In genomic region chr17:66567234-66568170, GRCh38 we compare ENCODE assay signal across 1 cellular context.
TF ChIP-seq lines count a peak whose summit lies in the region.

No MANE protein-coding gene starts in this region.

TF ChIP-seq in WTC11, 78 proteins besides CTCF, POLR2A, EP300 and RAD21 (continued from another document and continues in another):
- no peak for TF ChIP-seq ZSCAN18 (CRISPR knock-in tag; IDR thresholded peaks at IDR 0.05)
- 0 out of 2 replicates have a peak, but pooled peaks have one; percentile 21 for TF ChIP-seq NFE2L1 (CRISPR knock-in tag; IDR thresholded peaks at IDR 0.05)
- TF ChIP-seq, protein P1, sequence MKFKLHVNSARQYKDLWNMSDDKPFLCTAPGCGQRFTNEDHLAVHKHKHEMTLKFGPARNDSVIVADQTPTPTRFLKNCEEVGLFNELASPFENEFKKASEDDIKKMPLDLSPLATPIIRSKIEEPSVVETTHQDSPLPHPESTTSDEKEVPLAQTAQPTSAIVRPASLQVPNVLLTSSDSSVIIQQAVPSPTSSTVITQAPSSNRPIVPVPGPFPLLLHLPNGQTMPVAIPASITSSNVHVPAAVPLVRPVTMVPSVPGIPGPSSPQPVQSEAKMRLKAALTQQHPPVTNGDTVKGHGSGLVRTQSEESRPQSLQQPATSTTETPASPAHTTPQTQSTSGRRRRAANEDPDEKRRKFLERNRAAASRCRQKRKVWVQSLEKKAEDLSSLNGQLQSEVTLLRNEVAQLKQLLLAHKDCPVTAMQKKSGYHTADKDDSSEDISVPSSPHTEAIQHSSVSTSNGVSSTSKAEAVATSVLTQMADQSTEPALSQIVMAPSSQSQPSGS (CRISPR knock-in tag; IDR thresholded peaks at IDR 0.05; ENCODE audit: borderline replicate concordance, low read depth): no peak
- 0 out of 2 replicates have a peak, but pooled peaks have one; percentile 60 for TF ChIP-seq CREM (CRISPR knock-in tag; IDR thresholded peaks at IDR 0.05)
- no peak for TF ChIP-seq ZBTB21 (CRISPR knock-in tag; IDR thresholded peaks at IDR 0.05; ENCODE audit: borderline replicate concordance)
- TF ChIP-seq AFF4 (CRISPR knock-in tag; IDR thresholded peaks at IDR 0.05; ENCODE audit: borderline replicate concordance): no peak
- no peak for TF ChIP-seq FOXJ3 (CRISPR knock-in tag; IDR thresholded peaks at IDR 0.05; ENCODE audit: borderline replicate concordance)
- TF ChIP-seq ZNF263 (CRISPR knock-in tag; IDR thresholded peaks at IDR 0.05; ENCODE audit: low read depth): no peak
- no peak for TF ChIP-seq TP53 (CRISPR knock-in tag; IDR thresholded peaks at IDR 0.05)
- no peak for TF ChIP-seq SOX15 (CRISPR knock-in tag; IDR thresholded peaks at IDR 0.05)
- TF ChIP-seq, protein P2, sequence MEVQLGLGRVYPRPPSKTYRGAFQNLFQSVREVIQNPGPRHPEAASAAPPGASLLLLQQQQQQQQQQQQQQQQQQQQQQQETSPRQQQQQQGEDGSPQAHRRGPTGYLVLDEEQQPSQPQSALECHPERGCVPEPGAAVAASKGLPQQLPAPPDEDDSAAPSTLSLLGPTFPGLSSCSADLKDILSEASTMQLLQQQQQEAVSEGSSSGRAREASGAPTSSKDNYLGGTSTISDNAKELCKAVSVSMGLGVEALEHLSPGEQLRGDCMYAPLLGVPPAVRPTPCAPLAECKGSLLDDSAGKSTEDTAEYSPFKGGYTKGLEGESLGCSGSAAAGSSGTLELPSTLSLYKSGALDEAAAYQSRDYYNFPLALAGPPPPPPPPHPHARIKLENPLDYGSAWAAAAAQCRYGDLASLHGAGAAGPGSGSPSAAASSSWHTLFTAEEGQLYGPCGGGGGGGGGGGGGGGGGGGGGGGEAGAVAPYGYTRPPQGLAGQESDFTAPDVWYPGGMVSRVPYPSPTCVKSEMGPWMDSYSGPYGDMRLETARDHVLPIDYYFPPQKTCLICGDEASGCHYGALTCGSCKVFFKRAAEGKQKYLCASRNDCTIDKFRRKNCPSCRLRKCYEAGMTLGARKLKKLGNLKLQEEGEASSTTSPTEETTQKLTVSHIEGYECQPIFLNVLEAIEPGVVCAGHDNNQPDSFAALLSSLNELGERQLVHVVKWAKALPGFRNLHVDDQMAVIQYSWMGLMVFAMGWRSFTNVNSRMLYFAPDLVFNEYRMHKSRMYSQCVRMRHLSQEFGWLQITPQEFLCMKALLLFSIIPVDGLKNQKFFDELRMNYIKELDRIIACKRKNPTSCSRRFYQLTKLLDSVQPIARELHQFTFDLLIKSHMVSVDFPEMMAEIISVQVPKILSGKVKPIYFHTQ (CRISPR knock-in tag; IDR thresholded peaks at IDR 0.05): no peak
- no peak for TF ChIP-seq OVOL2 (CRISPR knock-in tag; IDR thresholded peaks at IDR 0.05; ENCODE audit: borderline replicate concordance)
- TF ChIP-seq ETV6 (CRISPR knock-in tag; IDR thresholded peaks at IDR 0.05): peak; percentile 96
- TF ChIP-seq SP1 (CRISPR knock-in tag; conservative IDR thresholded peaks at IDR 0.05): 0 out of 2 replicates have a peak, but pooled peaks have one; percentile 19
- TF ChIP-seq RORB (CRISPR knock-in tag; IDR thresholded peaks at IDR 0.05): no peak
- no peak for TF ChIP-seq JUN (CRISPR knock-in tag; IDR thresholded peaks at IDR 0.05)
- peak; percentile 93 for TF ChIP-seq ZNF232 (CRISPR knock-in tag; IDR thresholded peaks at IDR 0.05)
- TF ChIP-seq, protein P3, sequence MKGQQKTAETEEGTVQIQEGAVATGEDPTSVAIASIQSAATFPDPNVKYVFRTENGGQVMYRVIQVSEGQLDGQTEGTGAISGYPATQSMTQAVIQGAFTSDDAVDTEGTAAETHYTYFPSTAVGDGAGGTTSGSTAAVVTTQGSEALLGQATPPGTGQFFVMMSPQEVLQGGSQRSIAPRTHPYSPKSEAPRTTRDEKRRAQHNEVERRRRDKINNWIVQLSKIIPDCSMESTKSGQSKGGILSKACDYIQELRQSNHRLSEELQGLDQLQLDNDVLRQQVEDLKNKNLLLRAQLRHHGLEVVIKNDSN (CRISPR knock-in tag; IDR thresholded peaks at IDR 0.05): no peak
- TF ChIP-seq, protein P4, sequence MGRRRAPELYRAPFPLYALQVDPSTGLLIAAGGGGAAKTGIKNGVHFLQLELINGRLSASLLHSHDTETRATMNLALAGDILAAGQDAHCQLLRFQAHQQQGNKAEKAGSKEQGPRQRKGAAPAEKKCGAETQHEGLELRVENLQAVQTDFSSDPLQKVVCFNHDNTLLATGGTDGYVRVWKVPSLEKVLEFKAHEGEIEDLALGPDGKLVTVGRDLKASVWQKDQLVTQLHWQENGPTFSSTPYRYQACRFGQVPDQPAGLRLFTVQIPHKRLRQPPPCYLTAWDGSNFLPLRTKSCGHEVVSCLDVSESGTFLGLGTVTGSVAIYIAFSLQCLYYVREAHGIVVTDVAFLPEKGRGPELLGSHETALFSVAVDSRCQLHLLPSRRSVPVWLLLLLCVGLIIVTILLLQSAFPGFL (CRISPR knock-in tag; IDR thresholded peaks at IDR 0.05; ENCODE audit: borderline replicate concordance): no peak
- no peak; the same call in 1 of the 2 replicates for TF ChIP-seq SMAD3 (CRISPR knock-in tag; IDR thresholded peaks at IDR 0.05; ENCODE audit: borderline replicate concordance)
- peak; percentile 75; the same call in 1 of the 2 replicates for TF ChIP-seq FOXK1 (CRISPR knock-in tag; IDR thresholded peaks at IDR 0.05)
- no peak for TF ChIP-seq KAT7 (CRISPR knock-in tag; IDR thresholded peaks at IDR 0.05; ENCODE audit: borderline replicate concordance)
- no peak for TF ChIP-seq MXD4 (CRISPR knock-in tag; IDR thresholded peaks at IDR 0.05; ENCODE audit: borderline replicate concordance)
- TF ChIP-seq ZNF512 (CRISPR knock-in tag; IDR thresholded peaks at IDR 0.05; ENCODE audit: borderline replicate concordance): no peak
- TF ChIP-seq E2F1 (CRISPR knock-in tag; IDR thresholded peaks at IDR 0.05): no peak
- no peak for TF ChIP-seq E2F4 (CRISPR knock-in tag; IDR thresholded peaks at IDR 0.05; ENCODE audit: borderline replicate concordance, low read depth)
- TF ChIP-seq ZNF423 (CRISPR knock-in tag; IDR thresholded peaks at IDR 0.05): no peak
- TF ChIP-seq ESRRA (CRISPR knock-in tag; IDR thresholded peaks at IDR 0.05; ENCODE audit: borderline replicate concordance): no peak
- no peak for TF ChIP-seq NR1H2 (CRISPR knock-in tag; IDR thresholded peaks at IDR 0.05)
- no peak for TF ChIP-seq HMGXB4 (CRISPR knock-in tag; IDR thresholded peaks at IDR 0.05)
- TF ChIP-seq, protein P5, sequence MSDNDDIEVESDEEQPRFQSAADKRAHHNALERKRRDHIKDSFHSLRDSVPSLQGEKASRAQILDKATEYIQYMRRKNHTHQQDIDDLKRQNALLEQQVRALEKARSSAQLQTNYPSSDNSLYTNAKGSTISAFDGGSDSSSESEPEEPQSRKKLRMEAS (CRISPR knock-in tag; IDR thresholded peaks at IDR 0.05): peak; percentile 79
- no peak for TF ChIP-seq ZNF121 (CRISPR knock-in tag; IDR thresholded peaks at IDR 0.05)
- TF ChIP-seq IRF1 (CRISPR knock-in tag; IDR thresholded peaks at IDR 0.05): 0 out of 2 replicates have a peak, but pooled peaks have one; percentile 81
- TF ChIP-seq MLX (CRISPR knock-in tag; IDR thresholded peaks at IDR 0.05): no peak
- no peak for TF ChIP-seq ERG (CRISPR knock-in tag; IDR thresholded peaks at IDR 0.05)
- no peak for TF ChIP-seq NR2C2 (CRISPR knock-in tag; IDR thresholded peaks at IDR 0.05)
- TF ChIP-seq JAZF1 (CRISPR knock-in tag; IDR thresholded peaks at IDR 0.05): no peak
